17 cellular contexts compared by ENCODE assay signal in the genomic region with DNA sequence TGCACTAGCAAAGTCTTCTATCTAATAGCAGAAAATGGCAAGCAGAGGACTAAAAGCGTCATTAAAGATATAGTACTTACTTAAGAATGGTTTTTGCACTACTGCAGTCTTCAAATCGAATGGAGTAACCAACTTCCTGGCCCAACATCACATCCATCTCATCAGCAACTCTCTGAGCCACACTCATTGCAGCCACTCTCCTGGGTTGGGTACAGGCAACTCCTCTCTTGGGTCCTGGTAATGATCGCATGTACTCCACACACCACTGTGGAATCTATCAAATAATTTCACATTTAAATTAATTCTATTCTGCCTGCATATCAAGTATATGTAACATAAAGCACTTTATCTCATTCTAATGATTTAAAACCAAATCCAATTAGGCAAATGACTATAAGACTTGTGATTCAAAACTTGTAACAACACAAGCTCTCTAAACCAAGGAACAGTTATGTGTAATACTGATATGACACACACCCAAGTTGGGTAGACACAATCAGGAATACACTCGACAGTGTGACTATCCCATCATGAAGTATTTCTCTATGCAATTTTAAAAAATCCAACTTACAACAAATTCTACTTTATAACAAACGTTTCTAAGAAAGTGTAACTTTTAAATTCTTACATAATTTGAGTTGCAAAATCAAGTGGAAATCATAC. TPM values are rescaled to one million over a fixed set of nuclear protein-coding genes. Genes with fewer than 3 reads are reported as not detected.
A peak's percentile ranks its signal among the peaks of the same experiment; 100 is the strongest.
DNase-seq lines count a peak whose midpoint lies in the region; ATAC-seq, FAIRE-seq and TF ChIP-seq lines count a peak whose summit lies in the region.
"Had no signal": no experiment of that assay in that cellular context is flagged by ENCODE, and none has a peak within 500 bp of the region (broad histone marks: within the 10 kb centered on the region; RNA-seq: fewer than 3 reads in every experiment).

No MANE protein-coding gene starts in this region.

- peak overlapping the region; percentile 13 for H3K4me3 Mint-ChIP-seq in activated naive CD8-positive, alpha-beta T cell treated with anti-CD3 and anti-CD28 coated beads, Interleukin-2, amount 50 U/mL, for 24 hours
- peak overlapping the region in 1 of 2 donors; percentile 11 for H3K4me3 Mint-ChIP-seq in stimulated activated naive CD8-positive, alpha-beta T cell treated with anti-CD3 and anti-CD28 coated beads, Interleukin-15, amount 100 ng/mL, for 72 hours
- H3K4me3 Mint-ChIP-seq: WTC11 had no signal

- WGBS in HepG2 (ENCODE audit: low lambda C conversion rate) = 90% methylated on average over 5 of the region's 5 CpGs
- 71% methylated on average over 4 of the region's 5 CpGs for WGBS in right lobe of liver (ENCODE audit: insufficient coverage, low coverage, low lambda C conversion rate, missing lambda C conversion rate)

- H3K4me3 ChIP-seq in HepG2 (replicated peaks in 1 of 3; ENCODE audit: insufficient read depth in 1 of 3, low read depth in 2 of 3, low read length in 3 of 3) = no peak overlapping the region
- no peak overlapping the region for H3K4me3 ChIP-seq in right lobe of liver
- H3K4me3 ChIP-seq: breast epithelium, transverse colon had no signal

- POLR2A ChIA-PET in HepG2 (lab: Yijun Ruan, JAX) = interaction anchor here (1.3 kb wide), 1 partner anchor 14 kb away, joined by 5 read pairs; the partner anchor contains the start of gene DHX15

- intact Hi-C loops in HepG2 (cut with micrococcal nuclease; ENCODE audit: unreplicated experiment) (no loop called here), right lobe of liver (cut with DNase I) (no loop called here)

- H3K27me3 Mint-ChIP-seq in activated naive CD8-positive, alpha-beta T cell treated with anti-CD3 and anti-CD28 coated beads, Interleukin-2, amount 50 U/mL, for 24 hours = no peaks in the 10 kb centered on the region
- no peaks in the 10 kb centered on the region for H3K27me3 Mint-ChIP-seq in stimulated activated naive CD8-positive, alpha-beta T cell treated with anti-CD3 and anti-CD28 coated beads, Interleukin-15, amount 100 ng/mL, for 72 hours

- no peak for TF ChIP-seq RAD21 in HepG2 (CRISPR knock-in tag; IDR thresholded peaks at IDR 0.05)

- H3K4me1 ChIP-seq in HepG2 (ENCODE audit: insufficient read depth, low read length) = peaks cover 56% of the 10 kb centered on the region
- H3K4me1 ChIP-seq in right lobe of liver = peaks cover 0 to 25% (median 5%) of the 10 kb centered on the region in 4 donors
- H3K4me1 ChIP-seq: BE2C, breast epithelium had no signal

- H3K9ac ChIP-seq in HepG2 (ENCODE audit: insufficient read depth, low read depth, low read length) = no peak overlapping the region

- 0 out of 3 replicates have a peak, but pooled peaks have one; percentile 25 for ATAC-seq in HepG2
- no peak for ATAC-seq in right lobe of liver
- peak; percentile 37 for ATAC-seq in GM21390 (IDR thresholded peaks at IDR 0.05; ENCODE audit: unreplicated experiment)
- ATAC-seq in activated naive CD8-positive, alpha-beta T cell treated with anti-CD3 and anti-CD28 coated beads, Interleukin-2, amount 50 U/mL, for 24 hours = peak; percentile 44
- peak; percentile 71 for ATAC-seq in stimulated activated naive CD8-positive, alpha-beta T cell treated with anti-CD3 and anti-CD28 coated beads, Interleukin-15, amount 100 ng/mL, for 72 hours
- ATAC-seq in GM18858 (IDR thresholded peaks at IDR 0.05; ENCODE audit: unreplicated experiment) = no peak
- ATAC-seq: left colon, WTC11 had no signal

- TF ChIP-seq CTCF in HepG2 (CRISPR knock-in tag; IDR thresholded peaks at IDR 0.05) = no peak
- no peak for TF ChIP-seq CTCF in right lobe of liver (IDR thresholded peaks at IDR 0.05)

- peaks cover 69% of the 10 kb centered on the region for H3K4me1 Mint-ChIP-seq in activated naive CD8-positive, alpha-beta T cell treated with anti-CD3 and anti-CD28 coated beads, Interleukin-2, amount 50 U/mL, for 24 hours
- H3K4me1 Mint-ChIP-seq in stimulated activated naive CD8-positive, alpha-beta T cell treated with anti-CD3 and anti-CD28 coated beads, Interleukin-15, amount 100 ng/mL, for 72 hours = peaks cover 73% of the 10 kb centered on the region

- peaks cover 75% of the 10 kb centered on the region for H4K20me1 ChIP-seq in HepG2 (ENCODE audit: insufficient read depth, low read length)

- H3K27ac Mint-ChIP-seq in activated naive CD8-positive, alpha-beta T cell treated with anti-CD3 and anti-CD28 coated beads, Interleukin-2, amount 50 U/mL, for 24 hours = peak overlapping the region; percentile 49
- H3K27ac Mint-ChIP-seq in stimulated activated naive CD8-positive, alpha-beta T cell treated with anti-CD3 and anti-CD28 coated beads, Interleukin-15, amount 100 ng/mL, for 72 hours = no peak overlapping the region

- H3K27ac ChIP-seq in HepG2 (ENCODE audit: extremely low read length, insufficient read depth, low read length) = no peak overlapping the region
- H3K27ac ChIP-seq in right lobe of liver = no peak overlapping the region
- H3K27ac ChIP-seq: breast epithelium, transverse colon had no signal

- BruUV-seq in HepG2 (replicated peaks; lab: Mats Ljungman, UMichigan) = no TSS peak

- H3K27me3 ChIP-seq in HepG2 (ENCODE audit: control insufficient read depth in 1 of 2, insufficient read depth in 2 of 2, low read length in 2 of 2) = no peaks in the 10 kb centered on the region
- H3K27me3 ChIP-seq in right lobe of liver = no peaks in the 10 kb centered on the region
- H3K27me3 ChIP-seq: BE2C, breast epithelium, transverse colon had no signal

- H3K4me2 ChIP-seq in HepG2 (ENCODE audit: low read depth, low read length) = no peak overlapping the region

- H3K36me3 Mint-ChIP-seq in activated naive CD8-positive, alpha-beta T cell treated with anti-CD3 and anti-CD28 coated beads, Interleukin-2, amount 50 U/mL, for 24 hours (ENCODE audit: low read depth) = peaks cover 86% of the 10 kb centered on the region

- no peaks in the 10 kb centered on the region for H3K9me3 ChIP-seq in HepG2 (ENCODE audit: low read length)
- H3K9me3 ChIP-seq in right lobe of liver = no peaks in the 10 kb centered on the region
- H3K9me3 ChIP-seq: BE2C, breast epithelium, transverse colon had no signal

- in situ Hi-C loops in HepG2 (cut with HindIII; ENCODE audit: extremely low pct_ligation_motif_present, low pct_unique_long_range_greater_than_20kb) = no loop called here

- no peak for DNase-seq in HepG2 (ENCODE audit: low spot score)
- DNase-seq in right lobe of liver = no peak
- no peak for DNase-seq in activated naive CD8-positive, alpha-beta T cell treated with anti-CD3 and anti-CD28 coated beads, Interleukin-2, amount 50 U/mL, for 24 hours
- DNase-seq in stimulated activated naive CD8-positive, alpha-beta T cell treated with anti-CD3 and anti-CD28 coated beads, Interleukin-15, amount 100 ng/mL, for 72 hours = no peak
- DNase-seq in SIG-M5 treated with dmso at 0.1 percent for 504 hours (lab: John Stamatoyannopoulos, UW; ENCODE audit: unreplicated experiment) = no peak
- no peak for DNase-seq in middle frontal gyrus (ENCODE audit: extremely low spot score, low spot score)
- DNase-seq: BE2C; effector CD8-positive, alpha-beta T cell; left colon; NCI-H1092; NCI-H2227 treated with DMSO at 0.1 percent for 48 hours; OCI-M1; transverse colon had no signal

- H3K79me2 ChIP-seq in HepG2 (ENCODE audit: insufficient read depth, low read length) = peaks cover 95% of the 10 kb centered on the region

- H3K36me3 ChIP-seq in HepG2 (replicated peaks in 1 of 2; ENCODE audit: control insufficient read depth in 1 of 2, insufficient read depth in 2 of 2, low read length in 2 of 2) = peaks cover 11 to 52% of the 10 kb centered on the region in 2 experiments
- H3K36me3 ChIP-seq in right lobe of liver = peaks cover 0 to 6% (median 3%) of the 10 kb centered on the region in 4 donors

- TF ChIP-seq EP300 in HepG2 (IDR thresholded peaks at IDR 0.05; ENCODE audit: low read depth in 2 of 2, low read length in 2 of 2) (no peak), HepG2 (CRISPR knock-in tag; IDR thresholded peaks at IDR 0.05; ENCODE audit: borderline replicate concordance) (no peak)

- H2AFZ ChIP-seq in HepG2 (ENCODE audit: low read length) = no peak overlapping the region

- CTCF ChIA-PET in HepG2 (lab: Yijun Ruan, JAX; ENCODE audit: low intra/inter-chr PET ratio, low total read pairs) = no interaction called here

- no peaks in the 10 kb centered on the region for H3K9me3 Mint-ChIP-seq in activated naive CD8-positive, alpha-beta T cell treated with anti-CD3 and anti-CD28 coated beads, Interleukin-2, amount 50 U/mL, for 24 hours
- H3K9me3 Mint-ChIP-seq in stimulated activated naive CD8-positive, alpha-beta T cell treated with anti-CD3 and anti-CD28 coated beads, Interleukin-15, amount 100 ng/mL, for 72 hours = no peaks in the 10 kb centered on the region
- H3K9me3 Mint-ChIP-seq: WTC11 had no signal

- TF ChIP-seq POLR2A in HepG2 (IDR thresholded peaks at IDR 0.05; ENCODE audit: insufficient read depth in 1 of 2, low read depth in 2 of 2, low read length in 2 of 2) (no peak), right lobe of liver (IDR thresholded peaks at IDR 0.05) (no peak)

- no peak for FAIRE-seq in HepG2 (lab: Jason Lieb, UNC)

TF ChIP-seq in HepG2, 621 proteins besides CTCF, POLR2A, EP300 and RAD21 (continues in another document):
- no peak for TF ChIP-seq ZNF75D (CRISPR knock-in tag; IDR thresholded peaks at IDR 0.05; ENCODE audit: borderline replicate concordance)

RNA-seq across cellular contexts. Expression of gene DHX15, which starts 13.6 kb away (rescaled TPM):
- total RNA-seq in HepG2 (2016; rRNA removed; fragmentation: Illumina TruSeq; extraction: Trizol) = 165 and 198 TPM in 2 replicates
- 19.0 and 24.6 TPM in 2 replicates for total RNA-seq in HepG2 (2016; cell fraction: cytosol; rRNA removed; fragmentation: Illumina TruSeq; extraction: Trizol; ENCODE audit: low read depth)
- total RNA-seq in HepG2 (2016; cell fraction: insoluble cytoplasmic fraction; rRNA removed; fragmentation: Illumina TruSeq; extraction: Trizol) = 159 and 207 TPM in 2 replicates
- total RNA-seq in HepG2 (2016; cell fraction: membrane; rRNA removed; fragmentation: Illumina TruSeq; extraction: Trizol) = 50.2 and 58.7 TPM in 2 replicates
- total RNA-seq in HepG2 (2016; cell fraction: nucleus; rRNA removed; fragmentation: Illumina TruSeq; extraction: Trizol) = 250 and 254 TPM in 2 replicates
- polyA plus RNA-seq in HepG2 (2011; rRNA removed) = 77.2 and 92.9 TPM in 2 replicates
- 33.7 and 45.6 TPM in 2 replicates for polyA plus RNA-seq in HepG2 (2011; cell fraction: cytosol; rRNA removed)
- 115 and 138 TPM in 2 replicates for polyA plus RNA-seq in HepG2 (2011; cell fraction: nucleus; rRNA removed)
- polyA plus RNA-seq in HepG2 (2012) = 79.8 and 86.1 TPM in 2 replicates
- polyA plus RNA-seq in HepG2 (2016; cell fraction: cytosol; fragmentation: Illumina TruSeq; extraction: Trizol; ENCODE audit: low read depth) = 9.6 and 13.3 TPM in 2 replicates
- 153 and 171 TPM in 2 replicates for polyA plus RNA-seq in HepG2 (2016; cell fraction: insoluble cytoplasmic fraction; fragmentation: Illumina TruSeq; extraction: Trizol; ENCODE audit: low read depth)
- 31.8 and 34.9 TPM in 2 replicates for polyA plus RNA-seq in HepG2 (2016; cell fraction: membrane; fragmentation: Illumina TruSeq; extraction: Trizol; ENCODE audit: low read depth)
- polyA plus RNA-seq in HepG2 (2016; cell fraction: nucleus; fragmentation: Illumina TruSeq; extraction: Trizol; ENCODE audit: insufficient read depth, low read depth) = 187 and 190 TPM in 2 replicates
- 100 and 159 TPM in 2 replicates for polyA minus RNA-seq in HepG2 (2011; rRNA and poly(A)+ RNA removed; ENCODE audit: low replicate concordance)
- polyA minus RNA-seq in HepG2 (2011; cell fraction: cytosol; rRNA and poly(A)+ RNA removed) = 55.3 and 55.4 TPM in 2 replicates
- polyA minus RNA-seq in HepG2 (2011; cell fraction: nucleus; rRNA and poly(A)+ RNA removed) = 424 and 461 TPM in 2 replicates
- total RNA-seq in right lobe of liver = 10 to 100 TPM; 26.4 to 56.3 (median 42.1) TPM

Comparison
In these comparisons a context has a peak if more than half of its experiments do, and no peak if none do; other contexts are left out.
1. ATAC-seq: peak in HepG2 (single experiment), GM21390 (single experiment), activated naive CD8-positive, alpha-beta T cell treated with anti-CD3 and anti-CD28 coated beads, Interleukin-2, amount 50 U/mL, for 24 hours (single experiment) and stimulated activated naive CD8-positive, alpha-beta T cell treated with anti-CD3 and anti-CD28 coated beads, Interleukin-15, amount 100 ng/mL, for 72 hours (single experiment); none in right lobe of liver (0 of 4) and GM18858 (single experiment).